In genomic region chr14:77033622-77034521, GRCh38 we compare ENCODE assay signal across 8 cellular contexts. TPM values are rescaled to one million over a fixed set of nuclear protein-coding genes. Genes with fewer than 3 reads are reported as not detected.
DNase-seq lines count a peak whose midpoint lies in the region; ATAC-seq and TF ChIP-seq lines count a peak whose summit lies in the region.

No MANE protein-coding gene starts in this region.

- intact Hi-C loops in esophagus squamous epithelium (cut with DNase I) (loop anchor here (5.0 kb wide), 1 partner anchor 82 kb away; no protein-coding TSS in a partner anchor), natural killer cell (cut with micrococcal nuclease) (no loop called here)

- no peaks in the 10 kb centered on the region for H3K9me2 ChIP-seq in OCI-LY1 (ENCODE audit: low read depth, low read length)

- peak overlapping the region; percentile 97 for H3K27ac ChIP-seq in OCI-LY1 (ENCODE audit: low read depth, low read length, poor library complexity, severe bottlenecking)
- H3K27ac ChIP-seq in esophagus squamous epithelium, result peak overlapping the region; percentile 99 to 100 (median 99)

- peaks cover 77% of the 10 kb centered on the region for H3K4me1 ChIP-seq in OCI-LY1 (ENCODE audit: insufficient read depth, low read length, severe bottlenecking)
- peaks cover 73 to 100% (median 88%) of the 10 kb centered on the region in 3 donors for H3K4me1 ChIP-seq in esophagus squamous epithelium

- in situ Hi-C loops in Caki2 (cut with HindIII; ENCODE audit: low pct_unique_long_range_greater_than_20kb, low sequenced_read_pairs), result no loop called here

- 0 to 1% methylated on average over 21 to 27 of the region's 36 CpGs for WGBS in esophagus squamous epithelium, 2 donors

- H3K9me3 Mint-ChIP-seq in natural killer cell, result no peaks in the 10 kb centered on the region
- no peaks in the 10 kb centered on the region for H3K9me3 Mint-ChIP-seq in stimulated activated naive CD8-positive, alpha-beta T cell treated with anti-CD3 and anti-CD28 coated beads, Interleukin-15, amount 100 ng/mL, for 72 hours

- no peaks in the 10 kb centered on the region for H3K79me2 ChIP-seq in OCI-LY1 (ENCODE audit: insufficient read depth, low read length)

- H3K36me3 Mint-ChIP-seq in natural killer cell, result no peaks in the 10 kb centered on the region

- TF ChIP-seq CTCF in OCI-LY1 (IDR thresholded peaks at IDR 0.05; ENCODE audit: low read length) (no peak), esophagus squamous epithelium (IDR thresholded peaks at IDR 0.05) (peak in 1 of 6 experiments; percentile 1), natural killer cell (IDR thresholded peaks at IDR 0.05) (no peak)

- no peaks in the 10 kb centered on the region for H4K20me1 ChIP-seq in OCI-LY1 (ENCODE audit: insufficient read depth, low read length)

- no peaks in the 10 kb centered on the region for H3K36me3 ChIP-seq in OCI-LY1 (ENCODE audit: insufficient read depth, low read length)
- H3K36me3 ChIP-seq in esophagus squamous epithelium, result no peaks in the 10 kb centered on the region

- peak overlapping the region; percentile 64 for H3K9ac ChIP-seq in OCI-LY1 (ENCODE audit: low read length)

- peak overlapping the region; percentile 93 for H3K4me3 Mint-ChIP-seq in natural killer cell
- H3K4me3 Mint-ChIP-seq in stimulated activated naive CD8-positive, alpha-beta T cell treated with anti-CD3 and anti-CD28 coated beads, Interleukin-15, amount 100 ng/mL, for 72 hours, result peak overlapping the region; percentile 90 to 96

- peak in 2 of 4 donors; percentile 26 to 34 for TF ChIP-seq POLR2A in esophagus squamous epithelium (IDR thresholded peaks at IDR 0.05)

- peak overlapping the region; percentile 97 to 99 for H3K27ac Mint-ChIP-seq in natural killer cell
- peak overlapping the region; percentile 98 to 99 for H3K27ac Mint-ChIP-seq in stimulated activated naive CD8-positive, alpha-beta T cell treated with anti-CD3 and anti-CD28 coated beads, Interleukin-15, amount 100 ng/mL, for 72 hours

- H3K4me3 ChIP-seq in OCI-LY1 (ENCODE audit: low read depth, low read length, poor library complexity, severe bottlenecking) (peak overlapping the region; percentile 61), esophagus squamous epithelium (peak overlapping the region; percentile 25 to 73 (median 52))

- no peaks in the 10 kb centered on the region for H3K27me3 Mint-ChIP-seq in natural killer cell (ENCODE audit: low read depth in 2 of 2)
- no peaks in the 10 kb centered on the region for H3K27me3 Mint-ChIP-seq in stimulated activated naive CD8-positive, alpha-beta T cell treated with anti-CD3 and anti-CD28 coated beads, Interleukin-15, amount 100 ng/mL, for 72 hours

- peaks cover 19% of the 10 kb centered on the region for H3F3A ChIP-seq in OCI-LY1 (ENCODE audit: insufficient read depth, low read length)

- peak overlapping the region; percentile 69 for H3K4me2 ChIP-seq in OCI-LY1 (ENCODE audit: low read length)

- peaks cover 68 to 73% of the 10 kb centered on the region in 2 donors for H3K4me1 Mint-ChIP-seq in natural killer cell
- H3K4me1 Mint-ChIP-seq in stimulated activated naive CD8-positive, alpha-beta T cell treated with anti-CD3 and anti-CD28 coated beads, Interleukin-15, amount 100 ng/mL, for 72 hours, result peaks cover 90% of the 10 kb centered on the region

- peak; percentile 71 for ATAC-seq in GM21360 (IDR thresholded peaks at IDR 0.05; ENCODE audit: unreplicated experiment)
- peak; percentile 72 to 89 (median 83) for ATAC-seq in natural killer cell
- ATAC-seq in stimulated activated naive CD8-positive, alpha-beta T cell treated with anti-CD3 and anti-CD28 coated beads, Interleukin-15, amount 100 ng/mL, for 72 hours, result peak; percentile 84

- DNase-seq in Caki2 (ENCODE audit: low read depth) (peak; percentile 90), HT-29 (ENCODE audit: low spot score) (peak; percentile 71), esophagus squamous epithelium (lab: John Stamatoyannopoulos, UW) (no peak), natural killer cell (peak; percentile 85)
- DNase-seq in activated T-cell treated with anti-CD3 and anti-CD28 coated beads, Interleukin-2, amount 50 U/mL, for 48 hours, result peak; percentile 89 to 93
- DNase-seq in stimulated activated naive CD8-positive, alpha-beta T cell treated with anti-CD3 and anti-CD28 coated beads, Interleukin-15, amount 100 ng/mL, for 72 hours, result peak; percentile 73 to 92

- H3K27me3 ChIP-seq in OCI-LY1 (ENCODE audit: insufficient read depth, low read length) (no peaks in the 10 kb centered on the region), esophagus squamous epithelium (no peaks in the 10 kb centered on the region)

- H3K9me3 ChIP-seq in OCI-LY1 (ENCODE audit: low read length) (no peaks in the 10 kb centered on the region), esophagus squamous epithelium (no peaks in the 10 kb centered on the region)

- no peak overlapping the region for H2AFZ ChIP-seq in OCI-LY1 (ENCODE audit: low read length)

RNA-seq across cellular contexts. Expression of gene IRF2BPL, which starts 5.4 kb away (rescaled TPM):
- 45.8 and 55.8 TPM in 2 replicates for total RNA-seq in Caki2 (2014; rRNA removed; shearing (Covaris generic); ENCODE audit: low replicate concordance)
- total RNA-seq in HT-29 (2014; rRNA removed; shearing (Covaris generic)), result 25.7 and 31.9 TPM in 2 replicates
- total RNA-seq in esophagus squamous epithelium (10 to 100 TPM; 15.8 to 28.8 (median 24.0) TPM), natural killer cell (10 to 100 TPM; 39.3 to 46.5 (median 46.3) TPM)
